In the genomic region with DNA sequence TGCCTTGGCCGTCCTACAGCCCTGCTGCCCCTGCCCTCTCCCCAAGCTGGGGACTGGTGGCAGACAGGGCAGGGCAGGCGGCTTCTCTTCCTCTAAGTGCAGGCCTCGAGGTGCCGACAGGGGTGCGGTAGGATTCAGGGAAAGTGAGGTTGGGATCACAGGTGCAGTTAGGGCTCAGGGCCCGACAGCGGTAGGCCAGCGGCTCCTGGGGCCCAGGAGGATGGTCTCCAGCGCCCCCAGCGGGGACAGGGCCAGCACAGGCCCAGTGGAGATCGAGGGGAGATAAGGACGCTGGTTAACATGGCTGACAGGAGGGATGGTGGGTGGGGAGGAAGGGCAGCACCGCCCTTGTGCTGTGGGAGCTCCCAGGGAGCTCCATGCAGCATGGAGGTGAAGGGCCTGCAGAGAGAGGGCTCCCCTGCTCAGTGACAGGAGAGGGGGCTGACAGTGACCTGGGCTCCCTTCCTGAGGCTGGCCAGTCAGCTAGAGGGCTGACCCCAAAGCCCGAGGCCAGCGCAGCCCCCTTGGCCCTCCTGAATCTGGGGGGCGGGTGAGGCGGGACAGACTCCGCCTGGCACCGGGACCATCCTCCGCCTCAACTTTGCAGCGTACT, we compare ENCODE assay signal across 8 cellular contexts. TPM values are rescaled to one million over a fixed set of nuclear protein-coding genes. Genes with fewer than 3 reads are reported as not detected.
A peak's percentile ranks its signal among the peaks of the same experiment; 100 is the strongest.
DNase-seq lines count a peak whose midpoint lies in the region; ATAC-seq and TF ChIP-seq lines count a peak whose summit lies in the region.

No MANE protein-coding gene starts in this region.

- H3K9me3 ChIP-seq in naive thymus-derived CD4-positive, alpha-beta T cell (ENCODE audit: control insufficient read depth in 2 of 3, low read length in 3 of 3) = no peaks in the 10 kb centered on the region
- no peaks in the 10 kb centered on the region for H3K9me3 ChIP-seq in prostate gland

- DNase-seq in T47D (ENCODE audit: low read depth in 1 of 2, low spot score in 1 of 2) = peak; percentile 51 to 84
- DNase-seq in MCF 10A (ENCODE audit: unreplicated experiment) = no peak
- no peak for DNase-seq in RWPE1 (ENCODE audit: low spot score)
- peak in 6 of 9 donors; percentile 39 to 57 (median 50) for DNase-seq in naive thymus-derived CD4-positive, alpha-beta T cell
- no peak for DNase-seq in prostate gland (ENCODE audit: low spot score)
- DNase-seq in EL = no peak
- no peak for DNase-seq in activated CD8-positive, alpha-beta memory T cell treated with anti-CD3 and anti-CD28 coated beads, Interleukin-2, amount 50 U/mL, for 4 hours

- TF ChIP-seq CTCF in MCF 10A (IDR thresholded peaks at IDR 0.05; ENCODE audit: unreplicated experiment) (no peak), RWPE1 (conservative IDR thresholded peaks at IDR 0.05; ENCODE audit: low read depth) (no peak), prostate gland (IDR thresholded peaks at IDR 0.05) (no peak)

- H3K9me3 Mint-ChIP-seq in MCF 10A (ENCODE audit: unreplicated experiment) = no peaks in the 10 kb centered on the region
- no peaks in the 10 kb centered on the region for H3K9me3 Mint-ChIP-seq in dendritic cell treated with granulocyte-macrophage colony-stimulating factor and Interleukin-4, amounts not matched to agents 40 ng/mL and 50 ng/mL, for 4 days
- peaks cover 0 to 6% (median 0%) of the 10 kb centered on the region in 11 donors for H3K9me3 Mint-ChIP-seq in naive thymus-derived CD4-positive, alpha-beta T cell

- H3K4me1 ChIP-seq in naive thymus-derived CD4-positive, alpha-beta T cell (ENCODE audit: control insufficient read depth in 2 of 2, insufficient read depth in 2 of 2, low read length in 2 of 2) = peaks cover 53 to 68% of the 10 kb centered on the region in 2 donors
- H3K4me1 ChIP-seq in prostate gland (replicated peaks) = peaks cover 27% of the 10 kb centered on the region

- H3K36me3 Mint-ChIP-seq in MCF 10A (ENCODE audit: insufficient read depth, unreplicated experiment) = peaks cover 13% of the 10 kb centered on the region
- H3K36me3 Mint-ChIP-seq in dendritic cell treated with granulocyte-macrophage colony-stimulating factor and Interleukin-4, amounts not matched to agents 40 ng/mL and 50 ng/mL, for 4 days (ENCODE audit: low read depth) = peaks cover 25% of the 10 kb centered on the region
- peaks cover 0 to 2% (median 0%) of the 10 kb centered on the region in 5 donors for H3K36me3 Mint-ChIP-seq in naive thymus-derived CD4-positive, alpha-beta T cell

- in situ Hi-C loops in T47D (cut with HindIII; ENCODE audit: low pct_unique_long_range_greater_than_20kb, low sequenced_read_pairs) = no loop called here

- peak overlapping the region; percentile 100 for H3K27ac ChIP-seq in RWPE1
- peak overlapping the region; percentile 100 for H3K27ac ChIP-seq in naive thymus-derived CD4-positive, alpha-beta T cell (ENCODE audit: low read depth, low read length)
- no peak overlapping the region for H3K27ac ChIP-seq in prostate gland

- peak overlapping the region; percentile 85 for H3K4me3 ChIP-seq in naive thymus-derived CD4-positive, alpha-beta T cell (ENCODE audit: low read length)
- no peak overlapping the region for H3K4me3 ChIP-seq in prostate gland

- H3K27me3 ChIP-seq in naive thymus-derived CD4-positive, alpha-beta T cell (ENCODE audit: control insufficient read depth in 2 of 2, insufficient read depth in 2 of 2, low read length in 2 of 2) = no peaks in the 10 kb centered on the region
- peaks cover 4% of the 10 kb centered on the region for H3K27me3 ChIP-seq in prostate gland (replicated peaks; ENCODE audit: insufficient read depth)

- intact Hi-C loops in MCF 10A (cut with micrococcal nuclease) (no loop called here), prostate gland (cut with DNase I) (no loop called here)
- intact Hi-C loops in dendritic cell treated with granulocyte-macrophage colony-stimulating factor and Interleukin-4, amounts not matched to agents 40 ng/mL and 50 ng/mL, for 4 days (cut with micrococcal nuclease) = no loop called here
- intact Hi-C loops in naive thymus-derived CD4-positive, alpha-beta T cell (cut with micrococcal nuclease) = no loop called here

- TF ChIP-seq POLR2A in prostate gland (IDR thresholded peaks at IDR 0.05) = no peak

- POLR2A ChIA-PET in MCF 10A (lab: Yijun Ruan, JAX) (no interaction called here), RWPE1 (lab: Yijun Ruan, JAX; ENCODE audit: low non-redundant PET) (no interaction called here)
- POLR2A ChIA-PET in naive thymus-derived CD4-positive, alpha-beta T cell (lab: Charles Lee) = interaction anchor here (0.7 to 1.0 kb wide), 3 partner anchors 26 to 185 kb away, joined by 3 to 6 read pairs (median 3); a partner anchor contains a TSS

- no TSS peak for BruUV-seq in MCF 10A (replicated peaks; lab: Mats Ljungman, UMichigan)

- no peaks in the 10 kb centered on the region for H3K36me3 ChIP-seq in naive thymus-derived CD4-positive, alpha-beta T cell (ENCODE audit: control insufficient read depth in 2 of 3, insufficient read depth in 3 of 3, low read length in 3 of 3)
- no peaks in the 10 kb centered on the region for H3K36me3 ChIP-seq in prostate gland

- no peak for ATAC-seq in naive thymus-derived CD4-positive, alpha-beta T cell

- H3K27ac Mint-ChIP-seq in MCF 10A (ENCODE audit: low read depth, unreplicated experiment) = no peak overlapping the region
- peak overlapping the region; percentile 100 for H3K27ac Mint-ChIP-seq in dendritic cell treated with granulocyte-macrophage colony-stimulating factor and Interleukin-4, amounts not matched to agents 40 ng/mL and 50 ng/mL, for 4 days
- H3K27ac Mint-ChIP-seq in naive thymus-derived CD4-positive, alpha-beta T cell = peak overlapping the region; percentile 78 to 100 (median 98)

- no peaks in the 10 kb centered on the region for H3K27me3 Mint-ChIP-seq in MCF 10A (ENCODE audit: insufficient read depth, unreplicated experiment)
- H3K27me3 Mint-ChIP-seq in dendritic cell treated with granulocyte-macrophage colony-stimulating factor and Interleukin-4, amounts not matched to agents 40 ng/mL and 50 ng/mL, for 4 days = peaks cover 43% of the 10 kb centered on the region
- peaks cover 0 to 2% (median 0%) of the 10 kb centered on the region in 5 donors for H3K27me3 Mint-ChIP-seq in naive thymus-derived CD4-positive, alpha-beta T cell

- no peak overlapping the region for H3K4me3 Mint-ChIP-seq in MCF 10A (ENCODE audit: unreplicated experiment)
- H3K4me3 Mint-ChIP-seq in dendritic cell treated with granulocyte-macrophage colony-stimulating factor and Interleukin-4, amounts not matched to agents 40 ng/mL and 50 ng/mL, for 4 days = no peak overlapping the region
- H3K4me3 Mint-ChIP-seq in naive thymus-derived CD4-positive, alpha-beta T cell = peak overlapping the region in 9 of 10 donors; percentile 13 to 89 (median 72)

- CTCF ChIA-PET in MCF 10A (lab: Yijun Ruan, JAX) (interaction anchor here (0.6 to 1.1 kb wide), 2 partner anchors 12 to 115 kb away, joined by 3 to 5 read pairs; no protein-coding TSS in a partner anchor), RWPE1 (lab: Yijun Ruan, JAX) (interaction anchor here (0.7 kb wide), 1 partner anchor 314 kb away, joined by 4 read pairs; no protein-coding TSS in a partner anchor)
- CTCF ChIA-PET in naive thymus-derived CD4-positive, alpha-beta T cell (lab: Charles Lee) = interaction anchor here (0.9 kb wide), 1 partner anchor 115 kb away, joined by 4 read pairs; no protein-coding TSS in a partner anchor

- WGBS in prostate gland = 50% methylated on average over 21 of the region's 21 CpGs

- peaks cover 20% of the 10 kb centered on the region for H3K4me1 Mint-ChIP-seq in MCF 10A (ENCODE audit: insufficient read depth, unreplicated experiment)
- H3K4me1 Mint-ChIP-seq in dendritic cell treated with granulocyte-macrophage colony-stimulating factor and Interleukin-4, amounts not matched to agents 40 ng/mL and 50 ng/mL, for 4 days (ENCODE audit: low read depth) = peaks cover 82% of the 10 kb centered on the region
- peaks cover 22 to 51% (median 43%) of the 10 kb centered on the region in 7 donors for H3K4me1 Mint-ChIP-seq in naive thymus-derived CD4-positive, alpha-beta T cell

RNA-seq across cellular contexts. Expression of a gene that starts 0.9 kb away (rescaled TPM):
- total RNA-seq in MCF 10A (2022) (not detected in 2 replicates), prostate gland (10 to 100 TPM in 1 of 2 donors, 1 to 10 TPM in 1; 4.2 to 22.0 TPM)
- 100 to 1,000 TPM in 4 of 5 experiments, 10 to 100 TPM in 1; 94.4 to 517 (median 192) TPM for total RNA-seq in naive thymus-derived CD4-positive, alpha-beta T cell
- 100 to 1,000 TPM; 463 to 787 TPM for polyA plus RNA-seq in naive thymus-derived CD4-positive, alpha-beta T cell

RNA-seq across cellular contexts. Expression of a gene that starts 5.2 kb away (rescaled TPM):
- 11.2 and 17.6 TPM in 2 replicates for total RNA-seq in MCF 10A (2022)
- total RNA-seq in naive thymus-derived CD4-positive, alpha-beta T cell = 100 to 1,000 TPM in 1 of 5 experiments, 10 to 100 TPM in 4; 19.7 to 294 (median 31.3) TPM
- 10 to 100 TPM; 10.4 to 14.9 TPM for polyA plus RNA-seq in naive thymus-derived CD4-positive, alpha-beta T cell
- total RNA-seq in prostate gland = 1 to 10 TPM; 7.5 to 8.9 TPM

RNA-seq across cellular contexts. Expression of a gene that starts 11.2 kb away (rescaled TPM):
- total RNA-seq in MCF 10A (2022) (31.1 and 50.5 TPM in 2 replicates), prostate gland (100 to 1,000 TPM in 1 of 2 donors, 10 to 100 TPM in 1; 86.7 to 134 TPM)
- 10 to 100 TPM in 2 of 5 experiments, 1 to 10 TPM in 2, under 1 TPM in 1; 0.65 to 55.4 (median 6.6) TPM for total RNA-seq in naive thymus-derived CD4-positive, alpha-beta T cell
- 100 to 1,000 TPM in 1 of 2 donors, 10 to 100 TPM in 1; 69.1 to 180 TPM for polyA plus RNA-seq in naive thymus-derived CD4-positive, alpha-beta T cell

RNA-seq across cellular contexts. Expression of a gene that starts 40.6 kb away (rescaled TPM):
- 0.34 and 0.68 TPM in 2 replicates for total RNA-seq in MCF 10A (2022)
- 1 to 10 TPM in 4 of 5 experiments, under 1 TPM in 1; 0.83 to 5.7 (median 3.7) TPM for total RNA-seq in naive thymus-derived CD4-positive, alpha-beta T cell
- polyA plus RNA-seq in naive thymus-derived CD4-positive, alpha-beta T cell = 1 to 10 TPM; 2.5 to 4.0 TPM
- total RNA-seq in prostate gland = 10 to 100 TPM; 11.1 to 15.7 TPM

Comparison
In these comparisons a context has a peak if more than half of its experiments do, and no peak if none do; other contexts are left out.
1. DNase-seq: peak in T47D (2 of 2) and naive thymus-derived CD4-positive, alpha-beta T cell (6 of 9); none in MCF 10A (single experiment), RWPE1 (single experiment), prostate gland (single experiment), EL (single experiment) and activated CD8-positive, alpha-beta memory T cell treated with anti-CD3 and anti-CD28 coated beads, Interleukin-2, amount 50 U/mL, for 4 hours (single experiment).
2. H3K4me3 Mint-ChIP-seq: peak in naive thymus-derived CD4-positive, alpha-beta T cell (9 of 10); none in MCF 10A (single experiment) and dendritic cell treated with granulocyte-macrophage colony-stimulating factor and Interleukin-4, amounts not matched to agents 40 ng/mL and 50 ng/mL, for 4 days (single experiment).
3. H3K27ac ChIP-seq: peak in RWPE1 (single experiment) and naive thymus-derived CD4-positive, alpha-beta T cell (single experiment); none in prostate gland (0 of 2).